ENCODE assay signal across 8 cellular contexts in genomic region chr17:64504769-64505319, GRCh38. TPM values are rescaled to one million over a fixed set of nuclear protein-coding genes. Genes with fewer than 3 reads are reported as not detected.
DNase-seq lines count a peak whose midpoint lies in the region; TF ChIP-seq lines count a peak whose summit lies in the region.

No MANE protein-coding gene starts in this region.

- peaks cover 48 to 71% (median 62%) of the 10 kb centered on the region in 4 donors for H3K4me1 ChIP-seq in stomach

- peak; percentile 61 for DNase-seq in activated CD4-positive, alpha-beta T cell treated with anti-CD3 and anti-CD28 coated beads, Interleukin-2, amount 10 ng/mL, durations not matched to agents 24 days and 14 days
- DNase-seq in activated CD4-positive, alpha-beta T cell treated with anti-CD3 and anti-CD28 coated beads for 48 hours: no peak
- DNase-seq in activated T-helper 1 cell treated with anti-CD3 and anti-CD28 coated beads, Interleukin-12 subunit alpha, Interleukin-12 subunit beta, Interleukin-2, Interleukin-4 antibody, amounts not matched to agents 30 ng/mL and 10 ng/mL and 1 ng/mL, durations not matched to agents 14 hours and 24 hours and 36 hours (ENCODE audit: low spot score): no peak
- DNase-seq in stomach (no peak), HEK293T (ENCODE audit: extremely low spot score) (no peak), GM03348 (ENCODE audit: low spot score) (no peak)
- DNase-seq in stimulated activated CD4-positive, alpha-beta T cell treated with anti-CD3 and anti-CD28 coated beads, Interleukin-12 subunit alpha, Interleukin-12 subunit beta, amount 100 ng/mL, for 4 hours: no peak

- H3K9me3 ChIP-seq in iPS-18c (ENCODE audit: control insufficient read depth, insufficient read depth, low read length): no peaks in the 10 kb centered on the region
- no peaks in the 10 kb centered on the region for H3K9me3 ChIP-seq in stomach

- TF ChIP-seq CTCF in stomach (IDR thresholded peaks at IDR 0.05): no peak

- H3K4me1 Mint-ChIP-seq in activated CD4-positive, alpha-beta T cell treated with anti-CD3 and anti-CD28 coated beads, Interleukin-2, amount 10 ng/mL, durations not matched to agents 24 days and 14 days: peaks cover 57% of the 10 kb centered on the region
- peaks cover 60% of the 10 kb centered on the region for H3K4me1 Mint-ChIP-seq in activated T-helper 1 cell treated with anti-CD3 and anti-CD28 coated beads, Interleukin-12 subunit alpha, Interleukin-12 subunit beta, Interleukin-2, Interleukin-4 antibody, amounts not matched to agents 30 ng/mL and 10 ng/mL and 1 ng/mL, durations not matched to agents 14 hours and 24 hours and 36 hours (ENCODE audit: low read depth)

- no peaks in the 10 kb centered on the region for H3K9me3 Mint-ChIP-seq in activated CD4-positive, alpha-beta T cell treated with anti-CD3 and anti-CD28 coated beads, Interleukin-2, amount 10 ng/mL, durations not matched to agents 24 days and 14 days
- no peaks in the 10 kb centered on the region for H3K9me3 Mint-ChIP-seq in activated T-helper 1 cell treated with anti-CD3 and anti-CD28 coated beads, Interleukin-12 subunit alpha, Interleukin-12 subunit beta, Interleukin-2, Interleukin-4 antibody, amounts not matched to agents 30 ng/mL and 10 ng/mL and 1 ng/mL, durations not matched to agents 14 hours and 24 hours and 36 hours

- TF ChIP-seq POLR2A in stomach (IDR thresholded peaks at IDR 0.05): no peak

- peak overlapping the region; percentile 100 for H3K27ac Mint-ChIP-seq in activated CD4-positive, alpha-beta T cell treated with anti-CD3 and anti-CD28 coated beads, Interleukin-2, amount 10 ng/mL, durations not matched to agents 24 days and 14 days
- H3K27ac Mint-ChIP-seq in activated T-helper 1 cell treated with anti-CD3 and anti-CD28 coated beads, Interleukin-12 subunit alpha, Interleukin-12 subunit beta, Interleukin-2, Interleukin-4 antibody, amounts not matched to agents 30 ng/mL and 10 ng/mL and 1 ng/mL, durations not matched to agents 14 hours and 24 hours and 36 hours: peak overlapping the region; percentile 99

- CTCF ChIA-PET in HEK293T (lab: Yijun Ruan, JAX): interaction anchor here (0.9 to 2.1 kb wide), 2 partner anchors 14 to 85 kb away, joined by 3 to 6 read pairs; no protein-coding TSS in a partner anchor

- H3K27ac ChIP-seq in stomach: peak overlapping the region; percentile 97 to 100 (median 100)

- H3K4me3 Mint-ChIP-seq in activated CD4-positive, alpha-beta T cell treated with anti-CD3 and anti-CD28 coated beads, Interleukin-2, amount 10 ng/mL, durations not matched to agents 24 days and 14 days: peak overlapping the region; percentile 99
- H3K4me3 Mint-ChIP-seq in activated T-helper 1 cell treated with anti-CD3 and anti-CD28 coated beads, Interleukin-12 subunit alpha, Interleukin-12 subunit beta, Interleukin-2, Interleukin-4 antibody, amounts not matched to agents 30 ng/mL and 10 ng/mL and 1 ng/mL, durations not matched to agents 14 hours and 24 hours and 36 hours: peak overlapping the region; percentile 97

- POLR2A ChIA-PET in HEK293T (lab: Yijun Ruan, JAX): interaction anchor here (0.5 to 4.1 kb wide), 31 partner anchors 8 to 558 kb away, joined by 3 to 153 read pairs (median 4); partner anchors contain the start of genes POLG2 and SMURF2

- H3K4me3 ChIP-seq in iPS-18c (ENCODE audit: insufficient read depth, low read depth, low read length): peak overlapping the region; percentile 96
- H3K4me3 ChIP-seq in stomach: peak overlapping the region; percentile 62 to 89 (median 86)

- H3K27me3 ChIP-seq in stomach: no peaks in the 10 kb centered on the region

- peaks cover 72% of the 10 kb centered on the region for H3K36me3 Mint-ChIP-seq in activated CD4-positive, alpha-beta T cell treated with anti-CD3 and anti-CD28 coated beads, Interleukin-2, amount 10 ng/mL, durations not matched to agents 24 days and 14 days (ENCODE audit: low read depth)
- H3K36me3 Mint-ChIP-seq in activated T-helper 1 cell treated with anti-CD3 and anti-CD28 coated beads, Interleukin-12 subunit alpha, Interleukin-12 subunit beta, Interleukin-2, Interleukin-4 antibody, amounts not matched to agents 30 ng/mL and 10 ng/mL and 1 ng/mL, durations not matched to agents 14 hours and 24 hours and 36 hours (ENCODE audit: low read depth): peaks cover 64% of the 10 kb centered on the region

- no peaks in the 10 kb centered on the region for H3K27me3 Mint-ChIP-seq in activated CD4-positive, alpha-beta T cell treated with anti-CD3 and anti-CD28 coated beads, Interleukin-2, amount 10 ng/mL, durations not matched to agents 24 days and 14 days
- H3K27me3 Mint-ChIP-seq in activated T-helper 1 cell treated with anti-CD3 and anti-CD28 coated beads, Interleukin-12 subunit alpha, Interleukin-12 subunit beta, Interleukin-2, Interleukin-4 antibody, amounts not matched to agents 30 ng/mL and 10 ng/mL and 1 ng/mL, durations not matched to agents 14 hours and 24 hours and 36 hours (ENCODE audit: insufficient read depth): no peaks in the 10 kb centered on the region

- peaks cover 54 to 60% (median 58%) of the 10 kb centered on the region in 4 donors for H3K36me3 ChIP-seq in stomach

- intact Hi-C loops in activated CD4-positive, alpha-beta T cell treated with anti-CD3 and anti-CD28 coated beads, Interleukin-2, amount 10 ng/mL, durations not matched to agents 24 days and 14 days (cut with micrococcal nuclease): loop anchor here (1.0 to 10.0 kb wide), 6 partner anchors 97 to 662 kb away; partner anchors contain the start of genes ERN1 and ICAM2
- intact Hi-C loops in activated T-helper 1 cell treated with anti-CD3 and anti-CD28 coated beads, Interleukin-12 subunit alpha, Interleukin-12 subunit beta, Interleukin-2, Interleukin-4 antibody, amounts not matched to agents 30 ng/mL and 10 ng/mL and 1 ng/mL, durations not matched to agents 14 hours and 24 hours and 36 hours (cut with micrococcal nuclease): loop anchor here (5.0 kb wide), 3 partner anchors 358 to 678 kb away; partner anchors contain the start of genes FTSJ3, GNA13 and PSMC5
- intact Hi-C loops in stomach (cut with DNase I; ENCODE audit: low total_unique reads): no loop called here

- WGBS in stomach, 5 donors: 0 to 1% (median 0%) methylated on average over 13 of the region's 13 CpGs

- no peak for TF ChIP-seq EP300 in stomach (IDR thresholded peaks at IDR 0.05)

TF ChIP-seq in HEK293T, 16 proteins besides CTCF, POLR2A, EP300 and RAD21:
- TF ChIP-seq BHLHE40 (IDR thresholded peaks at IDR 0.05; ENCODE audit: borderline replicate concordance): no peak
- no peak for TF ChIP-seq HDGF (IDR thresholded peaks at IDR 0.05; ENCODE audit: borderline replicate concordance)
- no peak for TF ChIP-seq FOXM1 (IDR thresholded peaks at IDR 0.05; ENCODE audit: borderline replicate concordance)
- no peak for TF ChIP-seq CTBP1 (IDR thresholded peaks at IDR 0.05; ENCODE audit: borderline replicate concordance)
- no peak for TF ChIP-seq FOXA1 (IDR thresholded peaks at IDR 0.05)
- TF ChIP-seq ELF4 (IDR thresholded peaks at IDR 0.05): no peak
- TF ChIP-seq L3MBTL2 (conservative IDR thresholded peaks at IDR 0.05): no peak
- no peak for TF ChIP-seq ARNT (IDR thresholded peaks at IDR 0.05)
- TF ChIP-seq, protein P1, sequence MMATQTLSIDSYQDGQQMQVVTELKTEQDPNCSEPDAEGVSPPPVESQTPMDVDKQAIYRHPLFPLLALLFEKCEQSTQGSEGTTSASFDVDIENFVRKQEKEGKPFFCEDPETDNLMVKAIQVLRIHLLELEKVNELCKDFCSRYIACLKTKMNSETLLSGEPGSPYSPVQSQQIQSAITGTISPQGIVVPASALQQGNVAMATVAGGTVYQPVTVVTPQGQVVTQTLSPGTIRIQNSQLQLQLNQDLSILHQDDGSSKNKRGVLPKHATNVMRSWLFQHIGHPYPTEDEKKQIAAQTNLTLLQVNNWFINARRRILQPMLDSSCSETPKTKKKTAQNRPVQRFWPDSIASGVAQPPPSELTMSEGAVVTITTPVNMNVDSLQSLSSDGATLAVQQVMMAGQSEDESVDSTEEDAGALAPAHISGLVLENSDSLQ (IDR thresholded peaks at IDR 0.05): no peak
- TF ChIP-seq LEF1 (IDR thresholded peaks at IDR 0.05; ENCODE audit: borderline replicate concordance): no peak
- TF ChIP-seq SP1 (IDR thresholded peaks at IDR 0.05): no peak
- TF ChIP-seq NFRKB (IDR thresholded peaks at IDR 0.05): no peak
- TF ChIP-seq ZNF384 (IDR thresholded peaks at IDR 0.05): no peak

RNA-seq across cellular contexts. Expression of gene DDX5, which starts 1.2 kb away (rescaled TPM):
- 844 and 861 TPM in 2 replicates for total RNA-seq in activated CD4-positive, alpha-beta T cell treated with anti-CD3 and anti-CD28 coated beads, Interleukin-2, amount 10 ng/mL, durations not matched to agents 24 days and 14 days
- 920 and 926 TPM in 2 replicates for total RNA-seq in activated T-helper 1 cell treated with anti-CD3 and anti-CD28 coated beads, Interleukin-12 subunit alpha, Interleukin-12 subunit beta, Interleukin-2, Interleukin-4 antibody, amounts not matched to agents 30 ng/mL and 10 ng/mL and 1 ng/mL, durations not matched to agents 14 hours and 24 hours and 36 hours
- 1,000 to 10,000 TPM in 1 of 5 donors, 100 to 1,000 TPM in 4; 415 to 1,284 (median 672) TPM for total RNA-seq in stomach
- 100 to 1,000 TPM; 208 to 307 (median 231) TPM for polyA plus RNA-seq in stomach

RNA-seq across cellular contexts. Expression of gene CEP95, which starts 1.9 kb away (rescaled TPM):
- 42.9 and 48.3 TPM in 2 replicates for total RNA-seq in activated CD4-positive, alpha-beta T cell treated with anti-CD3 and anti-CD28 coated beads, Interleukin-2, amount 10 ng/mL, durations not matched to agents 24 days and 14 days
- 42.4 and 46.4 TPM in 2 replicates for total RNA-seq in activated T-helper 1 cell treated with anti-CD3 and anti-CD28 coated beads, Interleukin-12 subunit alpha, Interleukin-12 subunit beta, Interleukin-2, Interleukin-4 antibody, amounts not matched to agents 30 ng/mL and 10 ng/mL and 1 ng/mL, durations not matched to agents 14 hours and 24 hours and 36 hours
- 100 to 1,000 TPM in 2 of 5 donors, 10 to 100 TPM in 3; 38.7 to 115 (median 76.2) TPM for total RNA-seq in stomach
- polyA plus RNA-seq in stomach: 10 to 100 TPM; 15.7 to 40.7 (median 18.9) TPM

RNA-seq across cellular contexts. Expression of gene POLG2, which starts 8.0 kb away (rescaled TPM):
- total RNA-seq in activated CD4-positive, alpha-beta T cell treated with anti-CD3 and anti-CD28 coated beads, Interleukin-2, amount 10 ng/mL, durations not matched to agents 24 days and 14 days: 36.3 and 37.1 TPM in 2 replicates
- total RNA-seq in activated T-helper 1 cell treated with anti-CD3 and anti-CD28 coated beads, Interleukin-12 subunit alpha, Interleukin-12 subunit beta, Interleukin-2, Interleukin-4 antibody, amounts not matched to agents 30 ng/mL and 10 ng/mL and 1 ng/mL, durations not matched to agents 14 hours and 24 hours and 36 hours: 33.3 and 36.5 TPM in 2 replicates
- 10 to 100 TPM in 3 of 5 donors, 1 to 10 TPM in 2; 1.3 to 41.4 (median 12.3) TPM for total RNA-seq in stomach
- 10 to 100 TPM in 1 of 3 donors, 1 to 10 TPM in 2; 3.7 to 11.8 (median 8.0) TPM for polyA plus RNA-seq in stomach

RNA-seq across cellular contexts. Expression of gene MILR1, which starts 55.9 kb away (rescaled TPM):
- total RNA-seq in activated CD4-positive, alpha-beta T cell treated with anti-CD3 and anti-CD28 coated beads, Interleukin-2, amount 10 ng/mL, durations not matched to agents 24 days and 14 days: 0.28 TPM in 1 of 2 replicates, not detected in the other
- total RNA-seq in activated T-helper 1 cell treated with anti-CD3 and anti-CD28 coated beads, Interleukin-12 subunit alpha, Interleukin-12 subunit beta, Interleukin-2, Interleukin-4 antibody, amounts not matched to agents 30 ng/mL and 10 ng/mL and 1 ng/mL, durations not matched to agents 14 hours and 24 hours and 36 hours: 0.26 and 0.37 TPM in 2 replicates
- total RNA-seq in stomach: 1 to 10 TPM in 2 of 5 donors, not detected in 3; 1.8 to 4.2 TPM
- polyA plus RNA-seq in stomach: 1 to 10 TPM; 1.4 to 3.4 (median 2.7) TPM
